ENCODE assay signal across 8 cellular contexts in the genomic region with DNA sequence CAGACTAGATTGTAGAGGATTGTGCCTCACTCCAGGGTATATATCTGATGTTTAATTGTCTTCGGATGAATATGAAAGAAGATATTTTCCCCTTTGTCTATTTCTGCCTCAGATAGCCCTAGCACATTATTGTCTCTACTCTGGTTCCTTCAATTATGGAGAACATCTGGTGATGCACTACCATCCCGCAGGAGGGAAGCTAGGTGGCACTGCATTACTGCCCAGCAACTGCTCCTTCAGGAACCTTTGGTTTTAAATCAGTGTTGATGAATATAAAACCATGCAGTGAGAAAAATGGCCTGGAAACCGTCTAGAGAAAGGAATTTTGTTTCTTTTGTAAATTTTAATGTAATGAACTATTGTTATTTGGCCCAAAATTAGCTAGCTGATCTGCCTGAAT.
A peak's percentile ranks its signal among the peaks of the same experiment; 100 is the strongest.
DNase-seq lines count a peak whose midpoint lies in the region; ATAC-seq and TF ChIP-seq lines count a peak whose summit lies in the region.

No MANE protein-coding gene starts in this region.

- intact Hi-C loops in mucosa of descending colon (cut with DNase I, micrococcal nuclease), result loop anchor here (5.0 to 10.0 kb wide), 2 partner anchors 258 to 261 kb away; no protein-coding TSS in a partner anchor

- peaks cover 2% of the 10 kb centered on the region for H3K9me3 ChIP-seq in mucosa of descending colon

- no peak overlapping the region for H3K4me3 ChIP-seq in choroid plexus epithelial cell (ENCODE audit: low read depth, low read length)
- no peak overlapping the region for H3K4me3 ChIP-seq in mucosa of descending colon

- TF ChIP-seq CTCF in LNCAP (IDR thresholded peaks at IDR 0.05), result peak; percentile 63
- peak; percentile 87 for TF ChIP-seq CTCF in choroid plexus epithelial cell (conservative IDR thresholded peaks at IDR 0.05; ENCODE audit: low read depth, low read length)
- TF ChIP-seq CTCF in mucosa of descending colon (IDR thresholded peaks at IDR 0.05), result peak; percentile 14

- ATAC-seq in mucosa of descending colon (peak; percentile 53), GM18867 (IDR thresholded peaks at IDR 0.05; ENCODE audit: unreplicated experiment) (no peak), HG03442 (IDR thresholded peaks at IDR 0.05; ENCODE audit: unreplicated experiment) (no peak)

- H3K36me3 ChIP-seq in mucosa of descending colon (ENCODE audit: low read depth), result no peaks in the 10 kb centered on the region

- no peaks in the 10 kb centered on the region for H3K4me1 ChIP-seq in mucosa of descending colon (ENCODE audit: low read depth)

- DNase-seq in ELF-1 (ENCODE audit: low read depth, low spot score) (peak; percentile 5), choroid plexus epithelial cell (ENCODE audit: low read depth) (peak; percentile 89), mucosa of descending colon (peak in 2 of 3 donors; percentile 29 to 47), NOMO-1 treated with DMSO at 0.1 percent for 48 hours (lab: John Stamatoyannopoulos, UW; ENCODE audit: unreplicated experiment) (no peak), NCI-H2227 (lab: John Stamatoyannopoulos, UW; ENCODE audit: unreplicated experiment) (no peak)

Comparison
In these comparisons a context has a peak if more than half of its experiments do, and no peak if none do; other contexts are left out.
1. DNase-seq: peak in ELF-1 (single experiment), choroid plexus epithelial cell (single experiment) and mucosa of descending colon (2 of 3); none in NOMO-1 treated with DMSO at 0.1 percent for 48 hours (single experiment) and NCI-H2227 (single experiment).
2. CTCF ChIP-seq: peak in every context shown above with its lines; median percentile 87 in choroid plexus epithelial cell; 63 in LNCAP; 14 in mucosa of descending colon.